Comparison of ENCODE assay signal across 8 cellular contexts in genomic region chr5:109688999-109689739, GRCh38. TPM values are rescaled to one million over a fixed set of nuclear protein-coding genes. Genes with fewer than 3 reads are reported as not detected.
A peak's percentile ranks its signal among the peaks of the same experiment; 100 is the strongest.
DNase-seq lines count a peak whose midpoint lies in the region; ATAC-seq, FAIRE-seq and TF ChIP-seq lines count a peak whose summit lies in the region.

No MANE protein-coding gene starts in this region.

- H3K4me1 Mint-ChIP-seq in WTC11 = peaks cover 31% of the 10 kb centered on the region

- no peaks in the 10 kb centered on the region; the same call in 1 of the 2 replicates for H3K36me3 Mint-ChIP-seq in WTC11

- no peaks in the 10 kb centered on the region for H3K36me3 ChIP-seq in bronchial epithelial cell (ENCODE audit: control insufficient read depth, insufficient read depth, low read length)

- no peaks in the 10 kb centered on the region for H3K27me3 Mint-ChIP-seq in WTC11 (ENCODE audit: low read depth)

- DNase-seq in AG08396 (ENCODE audit: low spot score) (peak; percentile 95), NCI-H2196 treated with DMSO at 0.1 percent for 48 hours (lab: John Stamatoyannopoulos, UW; ENCODE audit: unreplicated experiment) (peak; percentile 85), WTC11 (ENCODE audit: low spot score) (peak; percentile 78), bronchial epithelial cell (ENCODE audit: low read depth) (peak; percentile 76), iris pigment epithelial cell (ENCODE audit: low read depth) (peak; percentile 88)
- peak; percentile 76 for DNase-seq in stimulated activated CD4-positive, alpha-beta T cell treated with anti-CD3 and anti-CD28 coated beads, Interleukin-12 subunit alpha, Interleukin-12 subunit beta, amount 100 ng/mL, for 4 hours

- H3K4me3 ChIP-seq in bronchial epithelial cell (ENCODE audit: low read depth, low read length) = peak overlapping the region; percentile 90

- POLR2A ChIA-PET in WTC11 (lab: Charles Lee) = interaction anchor here (0.6 to 3.0 kb wide), 7 partner anchors 51 to 941 kb away, joined by 3 to 14 read pairs (median 4); partner anchors contain the start of gene PJA2

- FAIRE-seq in bronchial epithelial cell (lab: Jason Lieb, UNC) = no peak

- TF ChIP-seq CTCF in WTC11 (IDR thresholded peaks at IDR 0.05) (0 out of 2 replicates have a peak, but pooled peaks have one; percentile 5), bronchial epithelial cell (IDR thresholded peaks at IDR 0.05; ENCODE audit: insufficient read depth, low read length, severe bottlenecking) (no peak)

- peak overlapping the region; percentile 100 for H3K27ac Mint-ChIP-seq in WTC11

- H3K9me3 Mint-ChIP-seq in WTC11 = no peaks in the 10 kb centered on the region

- H3K27me3 ChIP-seq in bronchial epithelial cell (ENCODE audit: control insufficient read depth, insufficient read depth, low read length) = no peaks in the 10 kb centered on the region

- peak overlapping the region; percentile 96 for H3K4me3 Mint-ChIP-seq in WTC11

- CTCF ChIA-PET in WTC11 (lab: Charles Lee) = interaction anchor here (0.8 to 2.6 kb wide), 39 partner anchors 9 to 1237 kb away, joined by 3 to 43 read pairs (median 3); partner anchors contain the start of gene PJA2

- peak; percentile 65 for ATAC-seq in GM18873 (IDR thresholded peaks at IDR 0.05; ENCODE audit: low FRiP score, unreplicated experiment)
- ATAC-seq in HG03108 (IDR thresholded peaks at IDR 0.05; ENCODE audit: unreplicated experiment) = peak; percentile 69
- ATAC-seq in WTC11 = peak; percentile 84

TF ChIP-seq in WTC11, 78 proteins besides CTCF, POLR2A, EP300 and RAD21 (continues in another document):
- TF ChIP-seq, protein P1, sequence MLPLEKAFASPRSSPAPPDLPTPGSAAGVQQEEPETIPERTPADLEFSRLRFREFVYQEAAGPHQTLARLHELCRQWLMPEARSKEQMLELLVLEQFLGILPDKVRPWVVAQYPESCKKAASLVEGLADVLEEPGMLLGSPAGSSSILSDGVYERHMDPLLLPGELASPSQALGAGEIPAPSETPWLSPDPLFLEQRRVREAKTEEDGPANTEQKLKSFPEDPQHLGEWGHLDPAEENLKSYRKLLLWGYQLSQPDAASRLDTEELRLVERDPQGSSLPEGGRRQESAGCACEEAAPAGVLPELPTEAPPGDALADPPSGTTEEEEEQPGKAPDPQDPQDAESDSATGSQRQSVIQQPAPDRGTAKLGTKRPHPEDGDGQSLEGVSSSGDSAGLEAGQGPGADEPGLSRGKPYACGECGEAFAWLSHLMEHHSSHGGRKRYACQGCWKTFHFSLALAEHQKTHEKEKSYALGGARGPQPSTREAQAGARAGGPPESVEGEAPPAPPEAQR (CRISPR knock-in tag; IDR thresholded peaks at IDR 0.05) = no peak
- no peak for TF ChIP-seq RORB (CRISPR knock-in tag; IDR thresholded peaks at IDR 0.05)
- 0 out of 2 replicates have a peak, but pooled peaks have one; percentile 17 for TF ChIP-seq ATF1 (CRISPR knock-in tag; IDR thresholded peaks at IDR 0.05)
- no peak for TF ChIP-seq ESRRA (CRISPR knock-in tag; IDR thresholded peaks at IDR 0.05; ENCODE audit: borderline replicate concordance)
- no peak for TF ChIP-seq EMX1 (CRISPR knock-in tag; IDR thresholded peaks at IDR 0.05)
- TF ChIP-seq FOXK1 (CRISPR knock-in tag; IDR thresholded peaks at IDR 0.05) = peak; percentile 55; the same call in 1 of the 2 replicates
- TF ChIP-seq GTF2I (CRISPR knock-in tag; conservative IDR thresholded peaks at IDR 0.05) = no peak
- TF ChIP-seq ZNF671 (CRISPR knock-in tag; IDR thresholded peaks at IDR 0.05) = no peak
- TF ChIP-seq TEAD1 (CRISPR knock-in tag; IDR thresholded peaks at IDR 0.05) = peak; percentile 36; the same call in 1 of the 2 replicates
- TF ChIP-seq, protein P2, sequence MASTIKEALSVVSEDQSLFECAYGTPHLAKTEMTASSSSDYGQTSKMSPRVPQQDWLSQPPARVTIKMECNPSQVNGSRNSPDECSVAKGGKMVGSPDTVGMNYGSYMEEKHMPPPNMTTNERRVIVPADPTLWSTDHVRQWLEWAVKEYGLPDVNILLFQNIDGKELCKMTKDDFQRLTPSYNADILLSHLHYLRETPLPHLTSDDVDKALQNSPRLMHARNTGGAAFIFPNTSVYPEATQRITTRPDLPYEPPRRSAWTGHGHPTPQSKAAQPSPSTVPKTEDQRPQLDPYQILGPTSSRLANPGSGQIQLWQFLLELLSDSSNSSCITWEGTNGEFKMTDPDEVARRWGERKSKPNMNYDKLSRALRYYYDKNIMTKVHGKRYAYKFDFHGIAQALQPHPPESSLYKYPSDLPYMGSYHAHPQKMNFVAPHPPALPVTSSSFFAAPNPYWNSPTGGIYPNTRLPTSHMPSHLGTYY (CRISPR knock-in tag; IDR thresholded peaks at IDR 0.05) = no peak
- no peak for TF ChIP-seq E2F5 (CRISPR knock-in tag; IDR thresholded peaks at IDR 0.05)
- TF ChIP-seq E2F1 (CRISPR knock-in tag; IDR thresholded peaks at IDR 0.05) = no peak
- TF ChIP-seq, protein P3, sequence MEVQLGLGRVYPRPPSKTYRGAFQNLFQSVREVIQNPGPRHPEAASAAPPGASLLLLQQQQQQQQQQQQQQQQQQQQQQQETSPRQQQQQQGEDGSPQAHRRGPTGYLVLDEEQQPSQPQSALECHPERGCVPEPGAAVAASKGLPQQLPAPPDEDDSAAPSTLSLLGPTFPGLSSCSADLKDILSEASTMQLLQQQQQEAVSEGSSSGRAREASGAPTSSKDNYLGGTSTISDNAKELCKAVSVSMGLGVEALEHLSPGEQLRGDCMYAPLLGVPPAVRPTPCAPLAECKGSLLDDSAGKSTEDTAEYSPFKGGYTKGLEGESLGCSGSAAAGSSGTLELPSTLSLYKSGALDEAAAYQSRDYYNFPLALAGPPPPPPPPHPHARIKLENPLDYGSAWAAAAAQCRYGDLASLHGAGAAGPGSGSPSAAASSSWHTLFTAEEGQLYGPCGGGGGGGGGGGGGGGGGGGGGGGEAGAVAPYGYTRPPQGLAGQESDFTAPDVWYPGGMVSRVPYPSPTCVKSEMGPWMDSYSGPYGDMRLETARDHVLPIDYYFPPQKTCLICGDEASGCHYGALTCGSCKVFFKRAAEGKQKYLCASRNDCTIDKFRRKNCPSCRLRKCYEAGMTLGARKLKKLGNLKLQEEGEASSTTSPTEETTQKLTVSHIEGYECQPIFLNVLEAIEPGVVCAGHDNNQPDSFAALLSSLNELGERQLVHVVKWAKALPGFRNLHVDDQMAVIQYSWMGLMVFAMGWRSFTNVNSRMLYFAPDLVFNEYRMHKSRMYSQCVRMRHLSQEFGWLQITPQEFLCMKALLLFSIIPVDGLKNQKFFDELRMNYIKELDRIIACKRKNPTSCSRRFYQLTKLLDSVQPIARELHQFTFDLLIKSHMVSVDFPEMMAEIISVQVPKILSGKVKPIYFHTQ (CRISPR knock-in tag; IDR thresholded peaks at IDR 0.05) = no peak
- no peak for TF ChIP-seq TEAD4 (CRISPR knock-in tag; IDR thresholded peaks at IDR 0.05)
- TF ChIP-seq, protein P4, sequence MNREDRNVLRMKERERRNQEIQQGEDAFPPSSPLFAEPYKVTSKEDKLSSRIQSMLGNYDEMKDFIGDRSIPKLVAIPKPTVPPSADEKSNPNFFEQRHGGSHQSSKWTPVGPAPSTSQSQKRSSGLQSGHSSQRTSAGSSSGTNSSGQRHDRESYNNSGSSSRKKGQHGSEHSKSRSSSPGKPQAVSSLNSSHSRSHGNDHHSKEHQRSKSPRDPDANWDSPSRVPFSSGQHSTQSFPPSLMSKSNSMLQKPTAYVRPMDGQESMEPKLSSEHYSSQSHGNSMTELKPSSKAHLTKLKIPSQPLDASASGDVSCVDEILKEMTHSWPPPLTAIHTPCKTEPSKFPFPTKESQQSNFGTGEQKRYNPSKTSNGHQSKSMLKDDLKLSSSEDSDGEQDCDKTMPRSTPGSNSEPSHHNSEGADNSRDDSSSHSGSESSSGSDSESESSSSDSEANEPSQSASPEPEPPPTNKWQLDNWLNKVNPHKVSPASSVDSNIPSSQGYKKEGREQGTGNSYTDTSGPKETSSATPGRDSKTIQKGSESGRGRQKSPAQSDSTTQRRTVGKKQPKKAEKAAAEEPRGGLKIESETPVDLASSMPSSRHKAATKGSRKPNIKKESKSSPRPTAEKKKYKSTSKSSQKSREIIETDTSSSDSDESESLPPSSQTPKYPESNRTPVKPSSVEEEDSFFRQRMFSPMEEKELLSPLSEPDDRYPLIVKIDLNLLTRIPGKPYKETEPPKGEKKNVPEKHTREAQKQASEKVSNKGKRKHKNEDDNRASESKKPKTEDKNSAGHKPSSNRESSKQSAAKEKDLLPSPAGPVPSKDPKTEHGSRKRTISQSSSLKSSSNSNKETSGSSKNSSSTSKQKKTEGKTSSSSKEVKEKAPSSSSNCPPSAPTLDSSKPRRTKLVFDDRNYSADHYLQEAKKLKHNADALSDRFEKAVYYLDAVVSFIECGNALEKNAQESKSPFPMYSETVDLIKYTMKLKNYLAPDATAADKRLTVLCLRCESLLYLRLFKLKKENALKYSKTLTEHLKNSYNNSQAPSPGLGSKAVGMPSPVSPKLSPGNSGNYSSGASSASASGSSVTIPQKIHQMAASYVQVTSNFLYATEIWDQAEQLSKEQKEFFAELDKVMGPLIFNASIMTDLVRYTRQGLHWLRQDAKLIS (CRISPR knock-in tag; IDR thresholded peaks at IDR 0.05; ENCODE audit: borderline replicate concordance) = 0 out of 2 replicates have a peak, but pooled peaks have one; percentile 16

RNA-seq across cellular contexts. Expression of gene MAN2A1, which starts 0.6 kb away (rescaled TPM):
- total RNA-seq in WTC11 (2021) (82.2 to 86.6 TPM (median 83.5 TPM) in 3 replicates), bronchial epithelial cell (78.9 and 85.0 TPM in 2 replicates)

Comparison
In these comparisons a context has a peak if more than half of its experiments do, and no peak if none do; other contexts are left out.
1. Peak in every context shown above with its lines: DNase-seq, ATAC-seq and H3K4me3 ChIP-seq.